1 cellular context compared by ENCODE assay signal in genomic region chr20:23062632-23063031, GRCh38.
TF ChIP-seq lines count a peak whose summit lies in the region.

No MANE protein-coding gene starts in this region.

TF ChIP-seq in endothelial cell of umbilical vein, 7 proteins besides CTCF, POLR2A, EP300 and RAD21:
- TF ChIP-seq FOS (IDR thresholded peaks at IDR 0.05; ENCODE audit: borderline replicate concordance, insufficient read depth, low read length) (no peak), JUN (IDR thresholded peaks at IDR 0.05; ENCODE audit: borderline replicate concordance, insufficient read depth, insufficient read length, low read depth) (no peak), MYC (IDR thresholded peaks at IDR 0.05; ENCODE audit: low read depth, low read length) (no peak), POLR2AphosphoS5 (IDR thresholded peaks at IDR 0.05; ENCODE audit: insufficient read depth, low read depth, low read length) (no peak), GATA2 (IDR thresholded peaks at IDR 0.05; ENCODE audit: insufficient read depth, insufficient read length, low read depth, low read length) (no peak), EZH2 (IDR thresholded peaks at IDR 0.05; ENCODE audit: borderline replicate concordance, low read depth, low read length, severe bottlenecking) (no peak), MAX (IDR thresholded peaks at IDR 0.05; ENCODE audit: insufficient read depth, insufficient read length) (no peak)
